Comparison of ENCODE assay signal across 8 cellular contexts in the genomic region with DNA sequence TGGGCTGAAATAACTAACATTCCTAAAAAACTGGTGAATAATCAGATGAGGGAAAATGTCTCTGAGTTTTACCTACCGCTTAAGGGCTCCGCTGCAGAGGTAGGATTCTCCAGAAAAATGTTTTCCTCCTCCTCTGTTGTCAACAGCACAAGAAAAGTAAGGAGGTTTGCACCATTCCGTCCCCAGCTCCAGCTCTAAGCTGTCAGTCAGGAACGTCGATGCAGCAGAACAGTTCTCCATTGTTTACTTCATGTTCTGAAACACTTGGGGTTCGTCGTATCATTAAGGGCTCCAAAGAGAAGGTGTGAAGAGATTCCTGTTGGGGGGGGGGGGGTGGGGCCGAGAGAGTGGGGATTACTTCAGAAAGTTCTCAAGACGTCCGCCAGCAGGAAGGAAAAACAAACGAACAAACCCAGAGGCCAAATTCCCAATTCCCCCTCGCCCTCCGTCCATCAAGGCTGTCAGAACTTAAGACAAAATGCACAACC.
DNase-seq lines count a peak whose midpoint lies in the region; ATAC-seq and FAIRE-seq lines count a peak whose summit lies in the region.

No MANE protein-coding gene starts in this region.

- no peaks in the 10 kb centered on the region for H3K27me3 ChIP-seq in BLaER1

- H3K36me3 ChIP-seq in BLaER1 = peaks cover 31% of the 10 kb centered on the region

- H3K36me3 Mint-ChIP-seq in activated naive CD8-positive, alpha-beta T cell = peaks cover 13% of the 10 kb centered on the region

- DNase-seq in HTR-8/SVneo (ENCODE audit: insufficient read length, low spot score) = peak; percentile 8
- peak; percentile 15 for DNase-seq in iPS-NIHi7 (ENCODE audit: extremely low spot score)
- DNase-seq in stimulated activated naive CD8-positive, alpha-beta T cell treated with anti-CD3 and anti-CD28 coated beads, Interleukin-15, amount 100 ng/mL, for 72 hours = no peak
- DNase-seq in NCI-H1048 (lab: John Stamatoyannopoulos, UW) = no peak

- peak overlapping the region; percentile 96 for H3K4me3 Mint-ChIP-seq in activated naive CD8-positive, alpha-beta T cell
- peak overlapping the region; percentile 92 to 98 for H3K4me3 Mint-ChIP-seq in stimulated activated naive CD8-positive, alpha-beta T cell treated with anti-CD3 and anti-CD28 coated beads, Interleukin-15, amount 100 ng/mL, for 72 hours

- ATAC-seq in GM19035 (IDR thresholded peaks at IDR 0.05; ENCODE audit: unreplicated experiment) (peak; percentile 1), HG03108 (IDR thresholded peaks at IDR 0.05; ENCODE audit: unreplicated experiment) (no peak)
- no peak for ATAC-seq in stimulated activated naive CD8-positive, alpha-beta T cell treated with anti-CD3 and anti-CD28 coated beads, Interleukin-15, amount 100 ng/mL, for 72 hours

- H3K4me1 ChIP-seq in BLaER1 = peaks cover 29% of the 10 kb centered on the region

- peak overlapping the region; percentile 82 for H3K4me2 ChIP-seq in BLaER1

- H3K9ac ChIP-seq in BLaER1 = peak overlapping the region; percentile 95

- peaks cover 31% of the 10 kb centered on the region for H3K4me1 Mint-ChIP-seq in activated naive CD8-positive, alpha-beta T cell (ENCODE audit: low read depth)
- H3K4me1 Mint-ChIP-seq in stimulated activated naive CD8-positive, alpha-beta T cell treated with anti-CD3 and anti-CD28 coated beads, Interleukin-15, amount 100 ng/mL, for 72 hours = peaks cover 11% of the 10 kb centered on the region

- H3K27ac Mint-ChIP-seq in activated naive CD8-positive, alpha-beta T cell = peak overlapping the region; percentile 87
- peak overlapping the region; percentile 89 to 95 for H3K27ac Mint-ChIP-seq in stimulated activated naive CD8-positive, alpha-beta T cell treated with anti-CD3 and anti-CD28 coated beads, Interleukin-15, amount 100 ng/mL, for 72 hours

- no peaks in the 10 kb centered on the region for H3K9me3 Mint-ChIP-seq in activated naive CD8-positive, alpha-beta T cell (ENCODE audit: low read depth)
- H3K9me3 Mint-ChIP-seq in stimulated activated naive CD8-positive, alpha-beta T cell treated with anti-CD3 and anti-CD28 coated beads, Interleukin-15, amount 100 ng/mL, for 72 hours = no peaks in the 10 kb centered on the region

- peak overlapping the region; percentile 89 for H3K4me3 ChIP-seq in BLaER1

- H3K9me3 ChIP-seq in BLaER1 = no peaks in the 10 kb centered on the region

- no peaks in the 10 kb centered on the region for H4K20me1 ChIP-seq in BLaER1

- no peak for FAIRE-seq in HTR-8/SVneo (lab: Jason Lieb, UNC)

- no peaks in the 10 kb centered on the region for H3K27me3 Mint-ChIP-seq in activated naive CD8-positive, alpha-beta T cell
- no peaks in the 10 kb centered on the region for H3K27me3 Mint-ChIP-seq in stimulated activated naive CD8-positive, alpha-beta T cell treated with anti-CD3 and anti-CD28 coated beads, Interleukin-15, amount 100 ng/mL, for 72 hours

- peak overlapping the region; percentile 96 for H3K27ac ChIP-seq in BLaER1

Comparison
In these comparisons a context has a peak if more than half of its experiments do, and no peak if none do; other contexts are left out.
1. DNase-seq: peak in HTR-8/SVneo (single experiment) and iPS-NIHi7 (single experiment); none in stimulated activated naive CD8-positive, alpha-beta T cell treated with anti-CD3 and anti-CD28 coated beads, Interleukin-15, amount 100 ng/mL, for 72 hours (0 of 2) and NCI-H1048 (single experiment).